27 cellular contexts compared by ENCODE assay signal in the genomic region with DNA sequence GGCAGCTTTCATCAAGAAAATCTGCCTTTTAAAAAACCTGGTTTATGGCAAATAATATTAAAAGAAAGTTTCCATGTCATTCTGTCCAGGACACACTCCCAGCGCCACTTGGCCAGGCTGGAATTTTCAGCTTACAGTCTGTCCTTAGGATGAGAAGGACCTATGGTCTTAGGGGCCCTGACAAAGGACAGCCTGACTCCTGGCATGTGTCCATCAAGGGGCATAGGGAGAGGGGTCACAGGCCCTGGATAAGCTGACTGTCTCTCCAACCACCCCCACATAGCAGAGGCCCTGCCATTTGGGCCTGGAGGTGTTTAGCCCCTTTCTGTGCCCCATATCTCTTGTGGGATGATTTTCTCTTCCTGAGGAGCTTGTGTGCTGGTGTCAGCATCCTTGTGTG.
"Had no signal": no experiment of that assay in that cellular context is flagged by ENCODE, and none has a peak within 500 bp of the region (broad histone marks: within the 10 kb centered on the region; RNA-seq: fewer than 3 reads in every experiment).

No MANE protein-coding gene starts in this region.

- ATAC-seq: foreskin keratinocyte; gastroesophageal sphincter; heart left ventricle; left lobe of liver; mucosa of descending colon; sciatic nerve; stimulated activated memory B cell treated with anti-CD40 and anti-IgM and Interleukin-4, amounts not matched to agents 10 μg/mL and 1 μg/mL and 100 μg/mL, for 72 hours had no signal

- H3K4me1 ChIP-seq: foreskin keratinocyte, gastroesophageal sphincter, prostate gland, vagina had no signal

- H3K36me3 ChIP-seq: esophagus muscularis mucosa, gastroesophageal sphincter, heart left ventricle, neural progenitor cell, prostate gland, right atrium auricular region, thyroid gland, vagina had no signal

- H3K9me3 ChIP-seq: esophagus muscularis mucosa, gastroesophageal sphincter, heart left ventricle, mucosa of descending colon, prostate gland, right atrium auricular region, thyroid gland, vagina had no signal

- H2AFZ ChIP-seq: hepatocyte, neural progenitor cell had no signal

- H3K4me2 ChIP-seq: hepatocyte, neural progenitor cell had no signal

- H3K4me3 ChIP-seq: coronary artery, esophagus muscularis mucosa, gastroesophageal sphincter, heart left ventricle, hepatocyte, lung, mucosa of descending colon, neural progenitor cell, prostate gland, right atrium auricular region, thyroid gland, vagina had no signal

- H3K27ac ChIP-seq: coronary artery, esophagus muscularis mucosa, foreskin keratinocyte, gastroesophageal sphincter, heart left ventricle, hepatocyte, neural progenitor cell, prostate gland, right atrium auricular region, thyroid gland, vagina had no signal

- DNase-seq: dermis blood vessel endothelial cell; effector memory CD4-positive, alpha-beta T cell; heart left ventricle; kidney; mucosa of descending colon; naive B cell; stimulated activated CD4-positive, alpha-beta T cell treated with anti-CD3 and anti-CD28 coated beads, Interleukin-2, amount 100 ng/mL, for 24 hours; stimulated activated CD4-positive, alpha-beta T cell treated with anti-CD3 and anti-CD28 coated beads, Interleukin-4, amount 100 ng/mL, for 4 hours; thyroid gland; trophoblast cell had no signal

- H3K27ac Mint-ChIP-seq: memory B cell, mesothelial cell of epicardium, nephron, neural progenitor cell had no signal

- H3K27me3 Mint-ChIP-seq: naive B cell; stimulated activated memory B cell treated with anti-CD40 and anti-IgM and Interleukin-4, amounts not matched to agents 10 μg/mL and 1 μg/mL and 100 μg/mL, for 72 hours; stimulated activated naive CD8-positive, alpha-beta T cell treated with anti-CD3 and anti-CD28 coated beads, Interleukin-15, Interleukin-2, amounts not matched to agents 100 ng/mL and 50 ng/mL, for 24 hours had no signal

- H3K36me3 Mint-ChIP-seq: memory B cell, mesothelial cell of epicardium, naive B cell, neural progenitor cell had no signal

- H3K27me3 ChIP-seq: esophagus muscularis mucosa, foreskin keratinocyte, gastroesophageal sphincter, heart left ventricle, hepatocyte, neural progenitor cell, right atrium auricular region, thyroid gland, vagina had no signal

- H3K9ac ChIP-seq: neural progenitor cell had no signal

- H3K4me3 Mint-ChIP-seq: memory B cell; mesothelial cell of epicardium; naive B cell; nephron; neural progenitor cell; stimulated activated memory B cell treated with anti-CD40 and anti-IgM and Interleukin-4, amounts not matched to agents 10 μg/mL and 1 μg/mL and 100 μg/mL, for 72 hours; stimulated activated naive CD8-positive, alpha-beta T cell treated with anti-CD3 and anti-CD28 coated beads, Interleukin-15, Interleukin-2, amounts not matched to agents 100 ng/mL and 50 ng/mL, for 24 hours had no signal

- H3K9me3 Mint-ChIP-seq: memory B cell; mesothelial cell of epicardium; naive B cell; nephron; neural progenitor cell; stimulated activated memory B cell treated with anti-CD40 and anti-IgM and Interleukin-4, amounts not matched to agents 10 μg/mL and 1 μg/mL and 100 μg/mL, for 72 hours; stimulated activated naive CD8-positive, alpha-beta T cell treated with anti-CD3 and anti-CD28 coated beads, Interleukin-15, Interleukin-2, amounts not matched to agents 100 ng/mL and 50 ng/mL, for 24 hours had no signal
